Comparison of ENCODE assay signal across 10 cellular contexts in the genomic region with DNA sequence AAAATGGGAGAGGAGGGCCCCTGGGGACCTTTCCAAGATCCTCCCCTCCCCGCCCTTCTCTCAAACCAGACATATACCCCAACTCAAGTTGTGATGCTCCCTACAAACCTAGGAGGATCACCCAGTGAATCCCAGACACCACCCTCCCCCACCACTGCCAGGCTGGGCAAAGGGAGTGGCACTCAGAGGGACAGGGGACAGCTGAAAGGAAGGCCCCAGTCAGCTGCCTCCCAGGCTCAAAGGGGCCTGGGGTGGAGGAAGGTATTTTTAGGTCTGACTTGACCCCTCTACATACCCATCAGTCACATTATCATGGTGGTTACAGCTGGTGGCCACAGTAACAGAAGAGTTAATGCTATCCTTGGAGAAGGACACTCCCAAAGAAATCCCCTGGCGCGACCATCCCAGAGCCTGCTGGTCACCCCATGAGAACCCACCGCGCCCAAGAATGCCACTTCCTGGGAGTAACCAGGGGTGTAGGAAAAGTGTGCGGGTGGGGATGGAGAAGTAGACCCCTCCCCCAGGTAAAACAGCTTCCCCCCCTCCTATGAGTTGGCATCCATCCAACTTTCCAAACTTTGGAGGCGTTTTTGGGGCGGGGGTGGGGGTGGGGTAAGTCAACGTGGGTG. TPM values are rescaled to one million over a fixed set of nuclear protein-coding genes. Genes with fewer than 3 reads are reported as not detected.
DNase-seq lines count a peak whose midpoint lies in the region; ATAC-seq and TF ChIP-seq lines count a peak whose summit lies in the region.
"Had no signal": no experiment of that assay in that cellular context is flagged by ENCODE, and none has a peak within 500 bp of the region (broad histone marks: within the 10 kb centered on the region; RNA-seq: fewer than 3 reads in every experiment).

No MANE protein-coding gene starts in this region.

- no peak for DNase-seq in activated naive CD4-positive, alpha-beta T cell treated with anti-CD3 and anti-CD28 coated beads for 36 hours
- no peak for DNase-seq in activated naive CD4-positive, alpha-beta T cell (lab: John Stamatoyannopoulos, UW)
- DNase-seq in adipocyte (ENCODE audit: low read depth), result peak; percentile 42
- DNase-seq in left lung, result no peak
- no peak for DNase-seq in type B pancreatic cell (ENCODE audit: extremely low spot score, unreplicated experiment)
- no peak for DNase-seq in Kasumi-1 (lab: John Stamatoyannopoulos, UW)
- DNase-seq in body of pancreas, result no peak
- no peak for DNase-seq in effector CD4-positive, alpha-beta T cell
- DNase-seq: cerebellar nuclear complex had no signal

- H3K4me3 ChIP-seq in adipocyte (ENCODE audit: low read length) (peak overlapping the region; percentile 84), left lung (peak overlapping the region; percentile 58 to 75), body of pancreas (peak overlapping the region in 1 of 2 donors; percentile 65)

- H3K9me3 Mint-ChIP-seq in activated naive CD4-positive, alpha-beta T cell treated with anti-CD3 and anti-CD28 coated beads for 36 hours, result no peaks in the 10 kb centered on the region
- H3K9me3 Mint-ChIP-seq in type B pancreatic cell, result no peaks in the 10 kb centered on the region

- peaks cover 13% of the 10 kb centered on the region for H3K36me3 Mint-ChIP-seq in activated naive CD4-positive, alpha-beta T cell treated with anti-CD3 and anti-CD28 coated beads for 36 hours (ENCODE audit: low read depth)
- peaks cover 10% of the 10 kb centered on the region for H3K36me3 Mint-ChIP-seq in type B pancreatic cell

- no peak overlapping the region for H3K27ac Mint-ChIP-seq in activated naive CD4-positive, alpha-beta T cell treated with anti-CD3 and anti-CD28 coated beads for 36 hours
- no peak overlapping the region for H3K27ac Mint-ChIP-seq in type B pancreatic cell

- intact Hi-C loops in activated naive CD4-positive, alpha-beta T cell treated with anti-CD3 and anti-CD28 coated beads for 36 hours (cut with micrococcal nuclease), result no loop called here
- intact Hi-C loops in left lung (cut with DNase I), result no loop called here
- intact Hi-C loops in body of pancreas (cut with DNase I), result no loop called here

- WGBS in body of pancreas, 2 donors, result 46 to 56% methylated on average over 5 to 9 of the region's 9 CpGs

- H3K36me3 ChIP-seq in adipocyte (ENCODE audit: control insufficient read depth, insufficient read depth, low read length, severe bottlenecking), result peaks cover 19% of the 10 kb centered on the region
- H3K36me3 ChIP-seq in left lung, result peaks cover 0 to 30% of the 10 kb centered on the region in 2 donors
- H3K36me3 ChIP-seq in body of pancreas (replicated peaks in 1 of 2; ENCODE audit: insufficient read depth in 1 of 2, low read depth in 2 of 2), result no peaks in the 10 kb centered on the region

- H3K9ac ChIP-seq in adipocyte (ENCODE audit: low read length), result peak overlapping the region; percentile 90

- no peak for TF ChIP-seq CTCF in left lung (IDR thresholded peaks at IDR 0.05)
- no peak for TF ChIP-seq CTCF in type B pancreatic cell (conservative IDR thresholded peaks at IDR 0.05)
- TF ChIP-seq CTCF in body of pancreas (IDR thresholded peaks at IDR 0.05), result no peak

- CTCF ChIA-PET in activated naive CD4-positive, alpha-beta T cell treated with anti-CD3 and anti-CD28 coated beads for 36 hours (lab: Charles Lee), result interaction anchor here (1.0 to 2.1 kb wide), 3 partner anchors 10 to 39 kb away, joined by 3 to 12 read pairs (median 5); no protein-coding TSS in a partner anchor

- H3K27ac ChIP-seq in left lung (peak overlapping the region; percentile 34 to 70), body of pancreas (no peak overlapping the region)

- TF ChIP-seq POLR2A in body of pancreas (IDR thresholded peaks at IDR 0.05), result no peak

- H3K4me3 Mint-ChIP-seq in activated naive CD4-positive, alpha-beta T cell treated with anti-CD3 and anti-CD28 coated beads for 36 hours, result peak overlapping the region; percentile 86
- peak overlapping the region; percentile 72 for H3K4me3 Mint-ChIP-seq in type B pancreatic cell

- ATAC-seq in left lung (no peak), body of pancreas (no peak)

- peaks cover 44% of the 10 kb centered on the region for H3K4me1 ChIP-seq in adipocyte (ENCODE audit: control insufficient read depth, insufficient read depth, low read length)
- peaks cover 20 to 60% of the 10 kb centered on the region in 2 donors for H3K4me1 ChIP-seq in left lung
- H3K4me1 ChIP-seq in body of pancreas, result peaks cover 30% of the 10 kb centered on the region

- H3K27me3 ChIP-seq in adipocyte (replicated peaks; ENCODE audit: control insufficient read depth, insufficient read depth, low read length), result no peaks in the 10 kb centered on the region
- H3K27me3 ChIP-seq in left lung, result peaks cover 0 to 23% of the 10 kb centered on the region in 2 donors
- H3K27me3 ChIP-seq in body of pancreas, result no peaks in the 10 kb centered on the region

- H3K9me3 ChIP-seq in adipocyte (ENCODE audit: control insufficient read depth, low read length) (no peaks in the 10 kb centered on the region), left lung (no peaks in the 10 kb centered on the region), body of pancreas (no peaks in the 10 kb centered on the region)

- H3K27me3 Mint-ChIP-seq in activated naive CD4-positive, alpha-beta T cell treated with anti-CD3 and anti-CD28 coated beads for 36 hours (ENCODE audit: low read depth), result no peaks in the 10 kb centered on the region
- H3K27me3 Mint-ChIP-seq in type B pancreatic cell, result no peaks in the 10 kb centered on the region

- H3K4me1 Mint-ChIP-seq in activated naive CD4-positive, alpha-beta T cell treated with anti-CD3 and anti-CD28 coated beads for 36 hours (ENCODE audit: low read depth), result peaks cover 28% of the 10 kb centered on the region
- H3K4me1 Mint-ChIP-seq in type B pancreatic cell (ENCODE audit: unreplicated experiment), result peaks cover 16% of the 10 kb centered on the region

RNA-seq across cellular contexts. Expression of a gene that starts 1.2 kb away (rescaled TPM):
- total RNA-seq in activated naive CD4-positive, alpha-beta T cell treated with anti-CD3 and anti-CD28 coated beads for 36 hours, result 1 to 10 TPM; 5.3 to 5.9 TPM
- total RNA-seq in left lung (10 to 100 TPM; 23.8 to 31.4 TPM), type B pancreatic cell (ENCODE audit: low replicate concordance) (1.8 and 9.5 TPM in 2 replicates), body of pancreas (1 to 10 TPM; 2.3 TPM)

RNA-seq across cellular contexts. Expression of a gene that starts 3.8 kb away (rescaled TPM):
- 1,000 to 10,000 TPM; 3,280 to 3,392 TPM for total RNA-seq in activated naive CD4-positive, alpha-beta T cell treated with anti-CD3 and anti-CD28 coated beads for 36 hours
- total RNA-seq in left lung, result 1,000 to 10,000 TPM; 1,286 to 1,367 TPM
- 1,605 and 1,703 TPM in 2 replicates for total RNA-seq in type B pancreatic cell (ENCODE audit: low replicate concordance)
- total RNA-seq in body of pancreas, result 1,000 to 10,000 TPM; 1,534 to 2,029 TPM

RNA-seq across cellular contexts. Expression of a gene that starts 29.4 kb away (rescaled TPM):
- not detected for total RNA-seq in activated naive CD4-positive, alpha-beta T cell treated with anti-CD3 and anti-CD28 coated beads for 36 hours
- under 1 TPM; 0.17 to 0.55 TPM for total RNA-seq in left lung
- 1.5 TPM in 1 of 2 replicates, not detected in the other for total RNA-seq in type B pancreatic cell (ENCODE audit: low replicate concordance)
- not detected for total RNA-seq in body of pancreas
- total RNA-seq: HT1080 had no signal

RNA-seq across cellular contexts. Expression of a gene that starts 30.3 kb away (rescaled TPM):
- total RNA-seq in activated naive CD4-positive, alpha-beta T cell treated with anti-CD3 and anti-CD28 coated beads for 36 hours, result not detected
- total RNA-seq in left lung (not detected), type B pancreatic cell (ENCODE audit: low replicate concordance) (not detected in 2 replicates), body of pancreas (under 1 TPM in 1 of 2 donors, not detected in 1; 0.26 TPM)
- total RNA-seq: HT1080 had no signal

RNA-seq across cellular contexts. Expression of a gene that starts 44.9 kb away (rescaled TPM):
- 1 to 10 TPM; 1.2 to 1.4 TPM for total RNA-seq in activated naive CD4-positive, alpha-beta T cell treated with anti-CD3 and anti-CD28 coated beads for 36 hours
- total RNA-seq in left lung (10 to 100 TPM in 1 of 2 donors, 1 to 10 TPM in 1; 4.1 to 11.9 TPM), type B pancreatic cell (ENCODE audit: low replicate concordance) (1.7 and 5.0 TPM in 2 replicates), body of pancreas (1 to 10 TPM in 1 of 2 donors, not detected in 1; 6.5 TPM)

Comparison
In these comparisons a context has a peak if more than half of its experiments do, and no peak if none do; other contexts are left out.
1. H3K27ac ChIP-seq: peak in left lung (2 of 2); none in body of pancreas (0 of 4).